In genomic region chr13:24716011-24716410, GRCh38 we compare ENCODE assay signal across 19 cellular contexts. TPM values are rescaled to one million over a fixed set of nuclear protein-coding genes. Genes with fewer than 3 reads are reported as not detected.
DNase-seq lines count a peak whose midpoint lies in the region; ATAC-seq and TF ChIP-seq lines count a peak whose summit lies in the region.
"Had no signal": no experiment of that assay in that cellular context is flagged by ENCODE, and none has a peak within 500 bp of the region (broad histone marks: within the 10 kb centered on the region; RNA-seq: fewer than 3 reads in every experiment).

No MANE protein-coding gene starts in this region.

- DNase-seq in ELF-1 (ENCODE audit: low read depth, low spot score) (peak; percentile 75), WERI-Rb-1 (peak; percentile 43), iPS-NIHi11 (ENCODE audit: low spot score) (peak; percentile 58), NCI-H1048 (lab: John Stamatoyannopoulos, UW) (no peak), esophagus muscularis mucosa (ENCODE audit: extremely low spot score) (no peak)
- DNase-seq: ACHN; CD4-positive, alpha-beta memory T cell; DMS 273 treated with DMSO at 0.1 percent for 48 hours; NCI-H1930; NCI-H2171; NCI-H446 treated with DMSO at 0.1 percent for 48 hours; SIG-M5; SW 1271 had no signal

- H3K27ac ChIP-seq in HUES48 (ENCODE audit: low read depth, low read length) (peak overlapping the region; percentile 21), WERI-Rb-1 (no peak overlapping the region), esophagus muscularis mucosa (replicated peaks in 1 of 4) (no peak overlapping the region)

- H3K4me3 ChIP-seq in HUES48 (ENCODE audit: low read depth, low read length) (0 out of 2 replicates have a peak overlapping the region, but pooled peaks have one; percentile 4), WERI-Rb-1 (ENCODE audit: low read depth, low read length) (no peak overlapping the region), esophagus muscularis mucosa (no peak overlapping the region)

- H3K27me3 ChIP-seq in HUES48 (ENCODE audit: control insufficient read depth, insufficient read depth, low read length) (no peaks in the 10 kb centered on the region), WERI-Rb-1 (ENCODE audit: insufficient read depth, low read depth, severe bottlenecking) (no peaks in the 10 kb centered on the region), esophagus muscularis mucosa (peaks cover 0 to 25% (median 0%) of the 10 kb centered on the region in 4 donors)

- H3K36me3 ChIP-seq in HUES48 (ENCODE audit: control insufficient read depth, insufficient read depth, low read length) (no peaks in the 10 kb centered on the region), WERI-Rb-1 (no peaks in the 10 kb centered on the region), esophagus muscularis mucosa (no peaks in the 10 kb centered on the region)

- TF ChIP-seq CTCF in WERI-Rb-1 (IDR thresholded peaks at IDR 0.05; ENCODE audit: low read depth, low read length) (peak; percentile 22; the same call in 1 of the 2 replicates), esophagus muscularis mucosa (IDR thresholded peaks at IDR 0.05) (no peak)

- 0 out of 2 replicates have a peak, but pooled peaks cover 3% of the 10 kb centered on the region for H3K4me1 ChIP-seq in HUES48 (ENCODE audit: control insufficient read depth, insufficient read depth, low read length)
- peaks cover 7 to 10% (median 9%) of the 10 kb centered on the region in 4 donors for H3K4me1 ChIP-seq in esophagus muscularis mucosa

- no peak for ATAC-seq in HG02938 (IDR thresholded peaks at IDR 0.05; ENCODE audit: unreplicated experiment)
- ATAC-seq: HCT116 had no signal

- TF ChIP-seq POLR2A in esophagus muscularis mucosa (IDR thresholded peaks at IDR 0.05; ENCODE audit: low read depth): no peak

- H3K9ac ChIP-seq in HUES48 (ENCODE audit: low read depth, low read length): no peak overlapping the region

- intact Hi-C loops in esophagus muscularis mucosa (cut with DNase I): no loop called here

- no peak for TF ChIP-seq EP300 in esophagus muscularis mucosa (IDR thresholded peaks at IDR 0.05)

- H3K9me3 ChIP-seq in HUES48 (ENCODE audit: control insufficient read depth, insufficient read depth, low read length) (no peaks in the 10 kb centered on the region), WERI-Rb-1 (ENCODE audit: severe bottlenecking) (no peaks in the 10 kb centered on the region), esophagus muscularis mucosa (no peaks in the 10 kb centered on the region)

- WGBS in esophagus muscularis mucosa: 66% methylated on average over 5 of the region's 5 CpGs

RNA-seq across cellular contexts. Expression of gene ATP12A, which starts 35.8 kb away (rescaled TPM):
- total RNA-seq in esophagus muscularis mucosa: not detected
- total RNA-seq: CD4-positive, alpha-beta memory T cell; HT-29; RPMI7951 had no signal

RNA-seq across cellular contexts. Expression of gene RNF17, which starts 48.0 kb away (rescaled TPM):
- not detected for total RNA-seq in esophagus muscularis mucosa
- total RNA-seq: CD4-positive, alpha-beta memory T cell; Daoy; HT-29; RPMI7951 had no signal

Comparison
In these comparisons a context has a peak if more than half of its experiments do, and no peak if none do; other contexts are left out.
1. DNase-seq: peak in ELF-1 (single experiment), WERI-Rb-1 (single experiment) and iPS-NIHi11 (single experiment); none in NCI-H1048 (single experiment) and esophagus muscularis mucosa (single experiment).